18 cellular contexts compared by ENCODE assay signal in the genomic region with DNA sequence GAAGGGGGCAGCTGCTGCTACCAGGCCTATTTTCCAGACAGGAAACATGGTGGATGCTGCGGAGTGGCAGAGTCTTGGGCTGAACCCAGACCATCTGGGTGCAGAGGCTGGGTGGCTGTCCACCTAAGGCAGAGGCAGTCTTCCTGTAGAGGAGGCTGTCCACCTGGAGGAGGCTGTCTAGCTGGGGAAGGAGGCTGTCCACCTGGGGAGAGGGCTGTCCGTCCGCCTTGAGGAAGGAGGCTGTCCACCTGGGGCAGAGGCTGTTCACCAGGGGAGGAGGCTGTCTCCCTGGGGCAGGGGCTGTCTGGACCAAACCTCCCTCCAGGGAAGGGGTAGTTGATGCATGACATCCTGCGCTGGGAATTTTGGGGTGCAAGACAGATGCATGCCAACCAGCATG. TPM values are rescaled to one million over a fixed set of nuclear protein-coding genes. Genes with fewer than 3 reads are reported as not detected.
A peak's percentile ranks its signal among the peaks of the same experiment; 100 is the strongest.
DNase-seq lines count a peak whose midpoint lies in the region; ATAC-seq and TF ChIP-seq lines count a peak whose summit lies in the region.
"Had no signal": no experiment of that assay in that cellular context is flagged by ENCODE, and none has a peak within 500 bp of the region (broad histone marks: within the 10 kb centered on the region; RNA-seq: fewer than 3 reads in every experiment).

No MANE protein-coding gene starts in this region.

- no peak overlapping the region for H3K27ac ChIP-seq in gastrocnemius medialis
- H3K27ac ChIP-seq: 22Rv1, BLaER1, C4-2B had no signal

- no peak for TF ChIP-seq POLR2A in gastrocnemius medialis (IDR thresholded peaks at IDR 0.05)

- peak; percentile 11 for ATAC-seq in omental fat pad (ENCODE audit: low FRiP score)
- ATAC-seq in HG03354 (IDR thresholded peaks at IDR 0.05; ENCODE audit: poor library complexity, severe bottlenecking, unreplicated experiment) = no peak
- no peak for ATAC-seq in gastrocnemius medialis
- no peak for ATAC-seq in HG02798 (IDR thresholded peaks at IDR 0.05; ENCODE audit: poor library complexity, unreplicated experiment)
- ATAC-seq: CD8-positive, alpha-beta T cell had no signal

- H3K9me3 Mint-ChIP-seq in chondrocyte (ENCODE audit: low read depth) = no peaks in the 10 kb centered on the region
- H3K9me3 Mint-ChIP-seq in nephron progenitor cell = no peaks in the 10 kb centered on the region
- H3K9me3 Mint-ChIP-seq: CD4-positive, CD25-positive, alpha-beta regulatory T cell; CD8-positive, alpha-beta T cell had no signal

- H3K36me3 Mint-ChIP-seq in chondrocyte (ENCODE audit: low read depth) (no peaks in the 10 kb centered on the region), nephron progenitor cell (ENCODE audit: low read depth) (no peaks in the 10 kb centered on the region)
- H3K36me3 Mint-ChIP-seq: CD4-positive, CD25-positive, alpha-beta regulatory T cell; CD8-positive, alpha-beta T cell had no signal

- no peaks in the 10 kb centered on the region for H3K4me1 ChIP-seq in gastrocnemius medialis
- H3K4me1 ChIP-seq: Caco-2 had no signal

- peaks cover 12% of the 10 kb centered on the region for H3K4me1 Mint-ChIP-seq in chondrocyte (ENCODE audit: low read depth)
- peaks cover 71% of the 10 kb centered on the region for H3K4me1 Mint-ChIP-seq in nephron progenitor cell
- H3K4me1 Mint-ChIP-seq: CD4-positive, CD25-positive, alpha-beta regulatory T cell had no signal

- H3K27me3 Mint-ChIP-seq in chondrocyte (ENCODE audit: low read depth) (no peaks in the 10 kb centered on the region), nephron progenitor cell (ENCODE audit: low read depth, poor library complexity) (peaks cover 19% of the 10 kb centered on the region)

- peaks cover 21 to 23% (median 21%) of the 10 kb centered on the region in 3 donors for H3K27me3 ChIP-seq in gastrocnemius medialis
- H3K27me3 ChIP-seq: BLaER1 had no signal

- H3K27ac Mint-ChIP-seq in chondrocyte (ENCODE audit: unreplicated experiment) (no peak overlapping the region), nephron progenitor cell (peak overlapping the region; percentile 33)
- H3K27ac Mint-ChIP-seq: B cell; CD4-positive, CD25-positive, alpha-beta regulatory T cell; CD8-positive, alpha-beta T cell had no signal

- no peak for TF ChIP-seq CTCF in chondrocyte (IDR thresholded peaks at IDR 0.05)
- no peak for TF ChIP-seq CTCF in nephron progenitor cell (IDR thresholded peaks at IDR 0.05)
- TF ChIP-seq CTCF in omental fat pad (IDR thresholded peaks at IDR 0.05) = no peak
- TF ChIP-seq CTCF in gastrocnemius medialis (IDR thresholded peaks at IDR 0.05 in 4 of 5, conservative IDR thresholded peaks at IDR 0.05 in 1 of 5) = no peak

- DNase-seq in chondrocyte (ENCODE audit: low spot score) (peak; percentile 79), nephron progenitor cell (no peak), omental fat pad (ENCODE audit: low spot score) (no peak), gastrocnemius medialis (no peak)
- DNase-seq: Caco-2; CD4-positive, CD25-positive, alpha-beta regulatory T cell; CD8-positive, alpha-beta T cell; DMS79; GOT3; HCEC 1CT had no signal

- in situ Hi-C loops in gastrocnemius medialis (cut with MboI; ENCODE audit: low sequenced_read_pairs in 4 of 4) = no loop called here

- H3K4me3 ChIP-seq in gastrocnemius medialis = no peak overlapping the region
- H3K4me3 ChIP-seq: BLaER1 had no signal

- H3K4me3 Mint-ChIP-seq in chondrocyte (ENCODE audit: unreplicated experiment) = no peak overlapping the region
- H3K4me3 Mint-ChIP-seq in nephron progenitor cell = no peak overlapping the region
- H3K4me3 Mint-ChIP-seq: B cell; CD4-positive, CD25-positive, alpha-beta regulatory T cell; CD8-positive, alpha-beta T cell had no signal

- H3K36me3 ChIP-seq in gastrocnemius medialis = no peaks in the 10 kb centered on the region
- H3K36me3 ChIP-seq: BLaER1 had no signal

- intact Hi-C loops in gastrocnemius medialis (cut with DNase I; ENCODE audit: low total_unique reads) = no loop called here

- H3K9me3 ChIP-seq in gastrocnemius medialis = no peaks in the 10 kb centered on the region
- H3K9me3 ChIP-seq: BLaER1, Caco-2 had no signal

RNA-seq across cellular contexts. Expression of a gene that starts 39.2 kb away (rescaled TPM):
- total RNA-seq in chondrocyte (not detected in 3 replicates), omental fat pad (not detected), gastrocnemius medialis (not detected)
- total RNA-seq: B cell; Caco-2; CD4-positive, CD25-positive, alpha-beta regulatory T cell; CD8-positive, alpha-beta T cell; Daoy; H7 had no signal
